15 cellular contexts compared by ENCODE assay signal in genomic region chr13:48370815-48371214, GRCh38. TPM values are rescaled to one million over a fixed set of nuclear protein-coding genes. Genes with fewer than 3 reads are reported as not detected.
DNase-seq lines count a peak whose midpoint lies in the region; ATAC-seq, FAIRE-seq and TF ChIP-seq lines count a peak whose summit lies in the region.
"Had no signal": no experiment of that assay in that cellular context is flagged by ENCODE, and none has a peak within 500 bp of the region (broad histone marks: within the 10 kb centered on the region; RNA-seq: fewer than 3 reads in every experiment).

No MANE protein-coding gene starts in this region.

- POLR2A ChIA-PET in endothelial cell of umbilical vein (lab: Charles Lee), result no interaction called here

- no peaks in the 10 kb centered on the region for H3K79me2 ChIP-seq in endothelial cell of umbilical vein (ENCODE audit: control insufficient read depth, insufficient read depth, low read length)

- dilution Hi-C loops in endothelial cell of umbilical vein (cut with MboI; ENCODE audit: extremely low pct_ligation_motif_present, low sequenced_read_pairs), result no loop called here

- no peaks in the 10 kb centered on the region for H3K9me1 ChIP-seq in endothelial cell of umbilical vein (replicated peaks; ENCODE audit: control insufficient read depth, extremely low read depth, insufficient read depth, low read length)

- no peak for FAIRE-seq in endothelial cell of umbilical vein (lab: Jason Lieb, UNC)
- FAIRE-seq: A204.1, GM12878, H54 had no signal

- no peak overlapping the region for H3K4me3 ChIP-seq in NB4 (ENCODE audit: low read depth, low read length)
- no peak overlapping the region for H3K4me3 ChIP-seq in endothelial cell of umbilical vein (replicated peaks in 1 of 3; ENCODE audit: insufficient read depth in 1 of 3, low read depth in 1 of 3, low read length in 3 of 3)
- H3K4me3 ChIP-seq: GM12878 had no signal

- no peaks in the 10 kb centered on the region for H4K20me1 ChIP-seq in endothelial cell of umbilical vein (replicated peaks; ENCODE audit: control insufficient read depth, extremely low read depth, insufficient read depth, low read length)

- no peak overlapping the region for H3K4me2 ChIP-seq in endothelial cell of umbilical vein (ENCODE audit: insufficient read depth, low read length)

- no peaks in the 10 kb centered on the region for H3K9me3 ChIP-seq in endothelial cell of umbilical vein (replicated peaks; ENCODE audit: control insufficient read depth, insufficient read depth, low read length)

- TF ChIP-seq POLR2A in NB4 (IDR thresholded peaks at IDR 0.05; ENCODE audit: extremely low read depth, insufficient read length) (no peak), endothelial cell of umbilical vein (IDR thresholded peaks at IDR 0.05; ENCODE audit: low read depth, low read length) (no peak)

- intact Hi-C loops in endothelial cell of umbilical vein (cut with micrococcal nuclease), result no loop called here

- BruUV-seq in endothelial cell of umbilical vein (replicated peaks; lab: Mats Ljungman, UMichigan), result no TSS peak

- H3K9ac ChIP-seq in endothelial cell of umbilical vein (replicated peaks; ENCODE audit: extremely low read depth, insufficient read depth, low read length), result no peak overlapping the region

- H3K36me3 ChIP-seq in endothelial cell of umbilical vein (ENCODE audit: control insufficient read depth in 2 of 2, extremely low read depth in 1 of 2, insufficient read depth in 2 of 2, low read length in 2 of 2), result peaks cover 0 to 3% of the 10 kb centered on the region in 2 experiments

- H3K4me1 ChIP-seq in endothelial cell of umbilical vein (ENCODE audit: control insufficient read depth, extremely low read depth, insufficient read depth, low read length), result peaks cover 8% of the 10 kb centered on the region

- no peak overlapping the region for H3K27ac ChIP-seq in endothelial cell of umbilical vein (ENCODE audit: insufficient read depth, low read depth, low read length)

- ATAC-seq in HG03108 (IDR thresholded peaks at IDR 0.05; ENCODE audit: unreplicated experiment) (no peak), GM18867 (IDR thresholded peaks at IDR 0.05; ENCODE audit: unreplicated experiment) (no peak)
- ATAC-seq: GM12878, HCT116 had no signal

- TF ChIP-seq CTCF in NB4 (IDR thresholded peaks at IDR 0.05; ENCODE audit: low read depth, low read length) (no peak), endothelial cell of umbilical vein (IDR thresholded peaks at IDR 0.05; ENCODE audit: extremely low read depth in 1 of 2, insufficient read depth in 1 of 2, low read depth in 1 of 2, low read length in 2 of 2) (no peak)

- DNase-seq in NB4 (ENCODE audit: low read depth), result peak; percentile 32
- peak; percentile 3 for DNase-seq in endothelial cell of umbilical vein (ENCODE audit: low read depth, low spot score)
- peak; percentile 0 to 19 for DNase-seq in lung microvascular endothelial cell (ENCODE audit: low read depth in 2 of 2)
- no peak for DNase-seq in NCI-H510A treated with DMSO at 0.1 percent for 48 hours (lab: John Stamatoyannopoulos, UW)
- no peak for DNase-seq in stimulated activated CD4-positive, alpha-beta T cell treated with anti-CD3 and anti-CD28 coated beads, Interleukin-2, amount 100 ng/mL, for 24 hours
- DNase-seq: C1 segment of cervical spinal cord; CD4-positive, alpha-beta memory T cell; DMS79 had no signal

- CTCF ChIA-PET in endothelial cell of umbilical vein (lab: Charles Lee), result no interaction called here

- H3K27me3 ChIP-seq in endothelial cell of umbilical vein (ENCODE audit: control insufficient read depth in 2 of 2, insufficient read depth in 2 of 2, low read length in 2 of 2), result no peaks in the 10 kb centered on the region

- H2AFZ ChIP-seq in endothelial cell of umbilical vein (ENCODE audit: low read depth, low read length), result no peak overlapping the region

TF ChIP-seq in endothelial cell of umbilical vein, 7 proteins besides CTCF, POLR2A, EP300 and RAD21:
- no peak for TF ChIP-seq MYC (IDR thresholded peaks at IDR 0.05; ENCODE audit: low read depth, low read length)
- TF ChIP-seq EZH2 (IDR thresholded peaks at IDR 0.05; ENCODE audit: borderline replicate concordance, low read depth, low read length, severe bottlenecking), result no peak
- TF ChIP-seq JUN (IDR thresholded peaks at IDR 0.05; ENCODE audit: borderline replicate concordance, insufficient read depth, insufficient read length, low read depth), result no peak
- no peak for TF ChIP-seq FOS (IDR thresholded peaks at IDR 0.05; ENCODE audit: borderline replicate concordance, insufficient read depth, low read length)
- no peak for TF ChIP-seq MAX (IDR thresholded peaks at IDR 0.05; ENCODE audit: insufficient read depth, insufficient read length)
- no peak for TF ChIP-seq GATA2 (IDR thresholded peaks at IDR 0.05; ENCODE audit: insufficient read depth, insufficient read length, low read depth, low read length)
- TF ChIP-seq POLR2AphosphoS5 (IDR thresholded peaks at IDR 0.05; ENCODE audit: insufficient read depth, low read depth, low read length), result no peak

RNA-seq across cellular contexts. Expression of gene LPAR6, which starts 42.1 kb away (rescaled TPM):
- total RNA-seq in endothelial cell of umbilical vein, result 22.3 and 22.9 TPM in 2 replicates
- polyA plus RNA-seq in endothelial cell of umbilical vein, result 12.0 and 14.5 TPM in 2 replicates
- polyA plus RNA-seq in endothelial cell of umbilical vein (2011; cell fraction: cytosol; rRNA removed), result 14.7 and 16.3 TPM in 2 replicates
- 19.0 and 26.0 TPM in 2 replicates for polyA plus RNA-seq in endothelial cell of umbilical vein (2011; cell fraction: nucleus; rRNA removed)
- 16.4 and 17.9 TPM in 2 replicates for polyA plus RNA-seq in endothelial cell of umbilical vein (2012)
- polyA minus RNA-seq in endothelial cell of umbilical vein, result 16.7 and 17.5 TPM in 2 replicates
- polyA minus RNA-seq in endothelial cell of umbilical vein (2011; cell fraction: cytosol; rRNA and poly(A)+ RNA removed), result not detected
- polyA minus RNA-seq in endothelial cell of umbilical vein (2011; cell fraction: nucleus; rRNA and poly(A)+ RNA removed), result 20.0 and 23.5 TPM in 2 replicates
- 19.6 and 25.6 TPM in 2 replicates for total RNA-seq in lung microvascular endothelial cell
- total RNA-seq: G401 had no signal

Comparison
In these comparisons a context has a peak if more than half of its experiments do, and no peak if none do; other contexts are left out.
1. DNase-seq: peak in NB4 (single experiment), endothelial cell of umbilical vein (single experiment) and lung microvascular endothelial cell (2 of 2); none in NCI-H510A treated with DMSO at 0.1 percent for 48 hours (single experiment) and stimulated activated CD4-positive, alpha-beta T cell treated with anti-CD3 and anti-CD28 coated beads, Interleukin-2, amount 100 ng/mL, for 24 hours (0 of 2).